1 cellular context compared by ENCODE assay signal in genomic region chr3:15604584-15604983, GRCh38.
TF ChIP-seq lines count a peak whose summit lies in the region.

No MANE protein-coding gene starts in this region.

TF ChIP-seq in liver, 16 proteins besides CTCF, POLR2A, EP300 and RAD21 (continued from another document):
- TF ChIP-seq, protein P1, sequence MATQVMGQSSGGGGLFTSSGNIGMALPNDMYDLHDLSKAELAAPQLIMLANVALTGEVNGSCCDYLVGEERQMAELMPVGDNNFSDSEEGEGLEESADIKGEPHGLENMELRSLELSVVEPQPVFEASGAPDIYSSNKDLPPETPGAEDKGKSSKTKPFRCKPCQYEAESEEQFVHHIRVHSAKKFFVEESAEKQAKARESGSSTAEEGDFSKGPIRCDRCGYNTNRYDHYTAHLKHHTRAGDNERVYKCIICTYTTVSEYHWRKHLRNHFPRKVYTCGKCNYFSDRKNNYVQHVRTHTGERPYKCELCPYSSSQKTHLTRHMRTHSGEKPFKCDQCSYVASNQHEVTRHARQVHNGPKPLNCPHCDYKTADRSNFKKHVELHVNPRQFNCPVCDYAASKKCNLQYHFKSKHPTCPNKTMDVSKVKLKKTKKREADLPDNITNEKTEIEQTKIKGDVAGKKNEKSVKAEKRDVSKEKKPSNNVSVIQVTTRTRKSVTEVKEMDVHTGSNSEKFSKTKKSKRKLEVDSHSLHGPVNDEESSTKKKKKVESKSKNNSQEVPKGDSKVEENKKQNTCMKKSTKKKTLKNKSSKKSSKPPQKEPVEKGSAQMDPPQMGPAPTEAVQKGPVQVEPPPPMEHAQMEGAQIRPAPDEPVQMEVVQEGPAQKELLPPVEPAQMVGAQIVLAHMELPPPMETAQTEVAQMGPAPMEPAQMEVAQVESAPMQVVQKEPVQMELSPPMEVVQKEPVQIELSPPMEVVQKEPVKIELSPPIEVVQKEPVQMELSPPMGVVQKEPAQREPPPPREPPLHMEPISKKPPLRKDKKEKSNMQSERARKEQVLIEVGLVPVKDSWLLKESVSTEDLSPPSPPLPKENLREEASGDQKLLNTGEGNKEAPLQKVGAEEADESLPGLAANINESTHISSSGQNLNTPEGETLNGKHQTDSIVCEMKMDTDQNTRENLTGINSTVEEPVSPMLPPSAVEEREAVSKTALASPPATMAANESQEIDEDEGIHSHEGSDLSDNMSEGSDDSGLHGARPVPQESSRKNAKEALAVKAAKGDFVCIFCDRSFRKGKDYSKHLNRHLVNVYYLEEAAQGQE (IDR thresholded peaks at IDR 0.05), result peak; percentile 27
- peak; percentile 51 for TF ChIP-seq HNF4G (IDR thresholded peaks at IDR 0.05)
